8 cellular contexts compared by ENCODE assay signal in genomic region chr1:112390775-112391602, GRCh38. TPM values are rescaled to one million over a fixed set of nuclear protein-coding genes. Genes with fewer than 3 reads are reported as not detected.
DNase-seq lines count a peak whose midpoint lies in the region; ATAC-seq and TF ChIP-seq lines count a peak whose summit lies in the region.

No MANE protein-coding gene starts in this region.

- no peaks in the 10 kb centered on the region for H3K9me3 ChIP-seq in endodermal cell (ENCODE audit: control insufficient read depth, low read length)
- H3K9me3 ChIP-seq in mesodermal cell (ENCODE audit: control insufficient read depth, low read length): no peaks in the 10 kb centered on the region

- no peaks in the 10 kb centered on the region for H3K36me3 ChIP-seq in endodermal cell (ENCODE audit: control insufficient read depth, insufficient read depth, low read length)
- H3K36me3 ChIP-seq in mesodermal cell (ENCODE audit: control insufficient read depth, insufficient read depth, low read length): no peaks in the 10 kb centered on the region

- no peak overlapping the region for H3K9ac ChIP-seq in endodermal cell (ENCODE audit: extremely low read depth, low read length, poor library complexity, severe bottlenecking)

- no peak overlapping the region for H3K27ac ChIP-seq in endodermal cell (ENCODE audit: low read depth, low read length)
- H3K27ac ChIP-seq in mesodermal cell (ENCODE audit: low read depth, low read length, severe bottlenecking): no peak overlapping the region

- peak; percentile 88 for TF ChIP-seq CTCF in CD14-positive monocyte (IDR thresholded peaks at IDR 0.05)
- TF ChIP-seq CTCF in endodermal cell (conservative IDR thresholded peaks at IDR 0.05): peak; percentile 96

- H3K4me3 ChIP-seq in endodermal cell (ENCODE audit: low read length) (peak overlapping the region; percentile 66), mesodermal cell (ENCODE audit: extremely low read depth, insufficient read depth, low read length, poor library complexity, severe bottlenecking) (peak overlapping the region; percentile 22)

- no peaks in the 10 kb centered on the region for H3K27me3 ChIP-seq in endodermal cell (ENCODE audit: control insufficient read depth, insufficient read depth, low read length, poor library complexity, severe bottlenecking)

- H3K4me1 ChIP-seq in endodermal cell (ENCODE audit: control insufficient read depth, insufficient read depth, low read length): peaks cover 5% of the 10 kb centered on the region
- H3K4me1 ChIP-seq in mesodermal cell (ENCODE audit: control insufficient read depth, insufficient read depth, low read length, poor library complexity, severe bottlenecking): peaks cover 27% of the 10 kb centered on the region

- peaks cover 0 to 3% (median 0%) of the 10 kb centered on the region in 7 donors for H3K9me3 Mint-ChIP-seq in CD14-positive monocyte
- H3K9me3 Mint-ChIP-seq in activated CD8-positive, alpha-beta memory T cell treated with anti-CD3 and anti-CD28 coated beads, Interleukin-2, amount 10 ng/mL, durations not matched to agents 7 days and 5 days (ENCODE audit: low read depth): no peaks in the 10 kb centered on the region
- no peaks in the 10 kb centered on the region for H3K9me3 Mint-ChIP-seq in endodermal cell

- peaks cover 30% of the 10 kb centered on the region for H3K4me1 Mint-ChIP-seq in CD14-positive monocyte
- H3K4me1 Mint-ChIP-seq in activated CD8-positive, alpha-beta memory T cell treated with anti-CD3 and anti-CD28 coated beads, Interleukin-2, amount 10 ng/mL, durations not matched to agents 7 days and 5 days: peaks cover 48% of the 10 kb centered on the region
- H3K4me1 Mint-ChIP-seq in endodermal cell: peaks cover 18% of the 10 kb centered on the region

- H3K4me3 Mint-ChIP-seq in CD14-positive monocyte: peak overlapping the region; percentile 57 to 60
- H3K4me3 Mint-ChIP-seq in activated CD8-positive, alpha-beta memory T cell treated with anti-CD3 and anti-CD28 coated beads, Interleukin-2, amount 10 ng/mL, durations not matched to agents 7 days and 5 days: peak overlapping the region; percentile 76
- H3K4me3 Mint-ChIP-seq in endodermal cell: peak overlapping the region; percentile 46

- H3K27me3 Mint-ChIP-seq in CD14-positive monocyte (ENCODE audit: low read depth in 3 of 3): peaks cover 3 to 13% (median 8%) of the 10 kb centered on the region in 3 donors
- peaks cover 16% of the 10 kb centered on the region for H3K27me3 Mint-ChIP-seq in activated CD8-positive, alpha-beta memory T cell treated with anti-CD3 and anti-CD28 coated beads, Interleukin-2, amount 10 ng/mL, durations not matched to agents 7 days and 5 days
- H3K27me3 Mint-ChIP-seq in endodermal cell (ENCODE audit: insufficient read depth): peaks cover 15% of the 10 kb centered on the region

- WGBS in endodermal cell (ENCODE audit: insufficient coverage in 1 of 2, insufficient read length in 1 of 2), 2 experiments: 6 to 13% methylated on average over 10 to 15 of the region's 15 CpGs
- WGBS in mesodermal cell (ENCODE audit: insufficient coverage in 2 of 2), 2 experiments: 9 to 11% methylated on average over 9 of the region's 15 CpGs

- peak; percentile 52 for ATAC-seq in GM19455 (IDR thresholded peaks at IDR 0.05; ENCODE audit: unreplicated experiment)
- peak; percentile 93 for ATAC-seq in activated CD8-positive, alpha-beta memory T cell treated with anti-CD3 and anti-CD28 coated beads, Interleukin-2, amount 10 ng/mL, durations not matched to agents 7 days and 5 days

- CTCF ChIA-PET in activated CD8-positive, alpha-beta memory T cell treated with anti-CD3 and anti-CD28 coated beads, Interleukin-2, amount 10 ng/mL, durations not matched to agents 7 days and 5 days (lab: Charles Lee): interaction anchor here (0.5 to 7.3 kb wide), 35 partner anchors 10 to 682 kb away, joined by 3 to 171 read pairs (median 4); partner anchors contain the start of genes LRIG2, MOV10, PPM1J and RHOC

- intact Hi-C loops in CD14-positive monocyte (cut with micrococcal nuclease): loop anchor here (1.0 to 5.0 kb wide), 5 partner anchors 75 to 321 kb away; partner anchors contain the start of genes CAPZA1 (in 2 of the 2) and ST7L (in 2 of the 2)

- H3K27ac Mint-ChIP-seq in CD14-positive monocyte: peak overlapping the region in 2 of 7 donors; percentile 25 to 44
- H3K27ac Mint-ChIP-seq in activated CD8-positive, alpha-beta memory T cell treated with anti-CD3 and anti-CD28 coated beads, Interleukin-2, amount 10 ng/mL, durations not matched to agents 7 days and 5 days: peak overlapping the region; percentile 72
- H3K27ac Mint-ChIP-seq in endodermal cell: peak overlapping the region; percentile 77

- peak; percentile 78 for DNase-seq in CD14-positive monocyte (ENCODE audit: low spot score)
- peak in 71 of 76 experiments; percentile 7 to 76 (median 54) for DNase-seq in HUDEP-2 (lab: John Stamatoyannopoulos, UW; ENCODE audit: unreplicated experiment in 76 of 76)
- DNase-seq in NOMO-1 treated with DMSO at 0.1 percent for 48 hours (lab: John Stamatoyannopoulos, UW; ENCODE audit: unreplicated experiment): peak; percentile 88
- DNase-seq in activated CD8-positive, alpha-beta memory T cell treated with anti-CD3 and anti-CD28 coated beads, Interleukin-2, amount 10 ng/mL, durations not matched to agents 7 days and 5 days: peak; percentile 89
- DNase-seq in endodermal cell: peak; percentile 97
- DNase-seq in stimulated activated CD8-positive, alpha-beta memory T cell treated with anti-CD3 and anti-CD28 coated beads, Interleukin-15, amount 100 ng/mL, for 24 hours (ENCODE audit: low read depth): peak; percentile 54

- no peaks in the 10 kb centered on the region for H3K36me3 Mint-ChIP-seq in CD14-positive monocyte
- H3K36me3 Mint-ChIP-seq in activated CD8-positive, alpha-beta memory T cell treated with anti-CD3 and anti-CD28 coated beads, Interleukin-2, amount 10 ng/mL, durations not matched to agents 7 days and 5 days: no peaks in the 10 kb centered on the region
- no peaks in the 10 kb centered on the region for H3K36me3 Mint-ChIP-seq in endodermal cell (ENCODE audit: low read depth)

RNA-seq across cellular contexts. Expression of gene CTTNBP2NL, which starts 5.0 kb away (rescaled TPM):
- 1 to 10 TPM; 3.0 to 4.9 TPM for polyA plus RNA-seq in CD14-positive monocyte
- 1 to 10 TPM; 2.8 to 7.0 TPM for total RNA-seq in activated CD8-positive, alpha-beta memory T cell treated with anti-CD3 and anti-CD28 coated beads, Interleukin-2, amount 10 ng/mL, durations not matched to agents 7 days and 5 days
- total RNA-seq in endodermal cell: 10 to 100 TPM; 36.0 to 41.5 TPM
- 22.2 TPM for polyA plus RNA-seq in endodermal cell (2013, experiment 1 of 2)
- polyA plus RNA-seq in endodermal cell (2013, experiment 2 of 2): 22.9 TPM
- 24.7 TPM for polyA plus RNA-seq in mesodermal cell (2013, experiment 1 of 2)
- polyA plus RNA-seq in mesodermal cell (2013, experiment 2 of 2): 28.0 TPM

Comparison
In these comparisons a context has a peak if more than half of its experiments do, and no peak if none do; other contexts are left out.
1. RNA of gene CTTNBP2NL, which starts 5.0 kb away (total RNA-seq): 36.0 to 41.5 TPM in endodermal cell; 2.8 to 7.0 TPM in activated CD8-positive, alpha-beta memory T cell treated with anti-CD3 and anti-CD28 coated beads, Interleukin-2, amount 10 ng/mL, durations not matched to agents 7 days and 5 days; every median in the first group is over 4 times any median in the second.
2. Peak in every context shown above with its lines, with median percentiles within 50 percentile points of each other: DNase-seq and H3K4me3 Mint-ChIP-seq.